Comparison of ENCODE assay signal across 8 cellular contexts in genomic region chr22:43508489-43508888, GRCh38.
"Had no signal": no experiment of that assay in that cellular context is flagged by ENCODE, and none has a peak within 500 bp of the region (broad histone marks: within the 10 kb centered on the region; RNA-seq: fewer than 3 reads in every experiment).

No MANE protein-coding gene starts in this region.

- FAIRE-seq: G401.6, GM12878, GM12891, GM12892, GM18507, GM19239 had no signal

- ATAC-seq: GM12878 had no signal

- H3K4me3 ChIP-seq: GM12878 had no signal

- DNase-seq: GDM1, GF-D8 had no signal
